12 cellular contexts compared by ENCODE assay signal in genomic region chr14:68681256-68681655, GRCh38.
DNase-seq lines count a peak whose midpoint lies in the region; ATAC-seq and TF ChIP-seq lines count a peak whose summit lies in the region.
"Had no signal": no experiment of that assay in that cellular context is flagged by ENCODE, and none has a peak within 500 bp of the region (broad histone marks: within the 10 kb centered on the region; RNA-seq: fewer than 3 reads in every experiment).

No MANE protein-coding gene starts in this region.

- no peaks in the 10 kb centered on the region for H4K20me1 ChIP-seq in osteoblast (ENCODE audit: insufficient read depth, low read length)

- H2AFZ ChIP-seq in osteoblast (ENCODE audit: low read length): no peak overlapping the region

- intact Hi-C loops in heart right ventricle (cut with DNase I) (loop anchor here in 4 of 10 donors (5.0 to 10.0 kb wide), 4 partner anchors 46 to 111 kb away; partner anchors contain the start of gene ZFP36L1 (in 2 of the 4)), Right ventricle myocardium superior (cut with DNase I) (loop anchor here (10.0 kb wide), 1 partner anchor 104 kb away; no protein-coding TSS in a partner anchor), aorta (cut with DNase I) (loop anchor here (2.0 to 10.0 kb wide), 8 partner anchors 54 to 736 kb away; no protein-coding TSS in a partner anchor)

- no peaks in the 10 kb centered on the region for H3K27me3 ChIP-seq in heart right ventricle
- H3K27me3 ChIP-seq in osteoblast (ENCODE audit: insufficient read depth, low read length): no peaks in the 10 kb centered on the region
- no peaks in the 10 kb centered on the region for H3K27me3 ChIP-seq in aorta (ENCODE audit: control insufficient read depth in 1 of 2, insufficient read depth in 2 of 2, low read length in 1 of 2)
- H3K27me3 ChIP-seq: ovary had no signal

- 87 to 88% methylated on average over 6 of the region's 6 CpGs for WGBS in heart right ventricle, 2 donors
- WGBS in aorta, 2 donors: 26 to 36% methylated on average over 6 of the region's 6 CpGs

- H3K27ac ChIP-seq in heart right ventricle (peak overlapping the region; percentile 15 to 96 (median 80)), epithelial cell of prostate (peak overlapping the region; percentile 92), osteoblast (ENCODE audit: low read depth, low read length) (peak overlapping the region; percentile 57), aorta (ENCODE audit: low read depth in 1 of 2, low read length in 2 of 2) (peak overlapping the region; percentile 33 to 53), caudate nucleus (ENCODE audit: low read depth, low read length) (no peak overlapping the region)

- no peak overlapping the region for H3K4me3 ChIP-seq in heart right ventricle
- H3K4me3 ChIP-seq in osteoblast (ENCODE audit: insufficient read depth, low read length): no peak overlapping the region
- H3K4me3 ChIP-seq in aorta (ENCODE audit: low read length in 2 of 2): no peak overlapping the region
- H3K4me3 ChIP-seq: ovary had no signal

- no peaks in the 10 kb centered on the region for H3K79me2 ChIP-seq in osteoblast (ENCODE audit: insufficient read depth, low read length)

- TF ChIP-seq CTCF in heart right ventricle (IDR thresholded peaks at IDR 0.05) (no peak), osteoblast (IDR thresholded peaks at IDR 0.05; ENCODE audit: extremely low read depth, low read depth, low read length) (no peak)

- H3K4me1 ChIP-seq in heart right ventricle (peaks cover 25 to 63% (median 54%) of the 10 kb centered on the region in 9 donors), osteoblast (ENCODE audit: insufficient read depth, low read length) (peaks cover 52% of the 10 kb centered on the region), aorta (ENCODE audit: control insufficient read depth in 1 of 2, insufficient read depth in 2 of 2, low read length in 2 of 2) (peaks cover 2 to 13% of the 10 kb centered on the region in 2 donors)

- no peaks in the 10 kb centered on the region for H3K9me3 ChIP-seq in heart right ventricle
- no peaks in the 10 kb centered on the region for H3K9me3 ChIP-seq in osteoblast (ENCODE audit: low read depth, low read length)
- no peaks in the 10 kb centered on the region for H3K9me3 ChIP-seq in aorta (ENCODE audit: control insufficient read depth, low read length)
- H3K9me3 ChIP-seq: ovary had no signal

- H3K36me3 ChIP-seq in heart right ventricle (no peaks in the 10 kb centered on the region), osteoblast (ENCODE audit: insufficient read depth, low read length) (no peaks in the 10 kb centered on the region), aorta (ENCODE audit: control insufficient read depth in 1 of 2, insufficient read depth in 2 of 2, low read length in 1 of 2) (no peaks in the 10 kb centered on the region)
- H3K36me3 ChIP-seq: ovary had no signal

- H3K4me2 ChIP-seq in osteoblast (ENCODE audit: insufficient read depth, low read length): no peak overlapping the region

- ATAC-seq in heart right ventricle (no peak), Right ventricle myocardium superior (ENCODE audit: poor library complexity) (no peak), aorta (ENCODE audit: low FRiP score) (no peak), HG03571 (IDR thresholded peaks at IDR 0.05; ENCODE audit: unreplicated experiment) (no peak)
- ATAC-seq: activated naive CD8-positive, alpha-beta T cell treated with anti-CD3 and anti-CD28 coated beads, Interleukin-2, amount 50 U/mL, for 24 hours had no signal

- no peak for DNase-seq in heart right ventricle
- no peak for DNase-seq in Right ventricle myocardium superior
- no peak for DNase-seq in epithelial cell of prostate (ENCODE audit: low read depth, low spot score)
- no peak for DNase-seq in osteoblast (ENCODE audit: insufficient read length, low spot score, missing footprints)
- DNase-seq in aorta: no peak
- no peak for DNase-seq in caudate nucleus (lab: John Stamatoyannopoulos, UW)
- no peak for DNase-seq in NCI-H128 (lab: John Stamatoyannopoulos, UW; ENCODE audit: unreplicated experiment)
- DNase-seq: activated CD4-positive, alpha-beta T cell treated with anti-CD3 and anti-CD28 coated beads, Interleukin-2, amount 50 U/mL, for 1 hour; activated naive CD8-positive, alpha-beta T cell treated with anti-CD3 and anti-CD28 coated beads, Interleukin-2, amount 50 U/mL, for 24 hours; NCI-H446 had no signal
